ENCODE assay signal across 19 cellular contexts in the genomic region with DNA sequence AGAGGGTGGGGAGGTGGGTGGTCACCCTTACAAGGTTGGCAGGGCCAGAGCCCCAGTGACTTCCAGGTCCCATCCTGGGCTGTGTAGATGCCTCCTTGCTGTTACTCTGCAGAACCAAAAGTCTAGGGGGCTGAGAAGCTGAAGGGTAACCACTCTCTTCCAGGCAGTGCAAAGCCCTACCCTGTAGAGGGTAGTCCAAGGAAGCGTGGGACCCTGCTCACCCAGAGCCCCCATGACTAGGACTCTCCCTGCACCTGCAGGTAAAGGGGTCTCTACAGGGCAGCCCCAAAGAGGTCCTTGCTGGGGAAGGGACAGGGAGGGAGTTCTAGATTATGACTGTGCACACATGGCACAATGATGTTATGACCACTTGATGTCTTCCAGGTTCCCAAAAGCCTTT. TPM values are rescaled to one million over a fixed set of nuclear protein-coding genes. Genes with fewer than 3 reads are reported as not detected.
DNase-seq lines count a peak whose midpoint lies in the region; ATAC-seq and TF ChIP-seq lines count a peak whose summit lies in the region.
"Had no signal": no experiment of that assay in that cellular context is flagged by ENCODE, and none has a peak within 500 bp of the region (broad histone marks: within the 10 kb centered on the region; RNA-seq: fewer than 3 reads in every experiment).

No MANE protein-coding gene starts in this region.

- H3K4me3 Mint-ChIP-seq in activated T-cell treated with anti-CD3 and anti-CD28 coated beads, Interleukin-2, amount 50 U/mL, for 24 hours: no peak overlapping the region
- no peak overlapping the region for H3K4me3 Mint-ChIP-seq in activated T-cell treated with anti-CD3 and anti-CD28 coated beads, Interleukin-2, amount 50 U/mL, for 72 hours
- no peak overlapping the region for H3K4me3 Mint-ChIP-seq in effector memory CD8-positive, alpha-beta T cell
- H3K4me3 Mint-ChIP-seq: B cell; CD8-positive, alpha-beta memory T cell had no signal

- H3K27ac Mint-ChIP-seq in activated T-cell treated with anti-CD3 and anti-CD28 coated beads, Interleukin-2, amount 50 U/mL, for 24 hours: peak overlapping the region; percentile 77
- no peak overlapping the region for H3K27ac Mint-ChIP-seq in activated T-cell treated with anti-CD3 and anti-CD28 coated beads, Interleukin-2, amount 50 U/mL, for 72 hours
- H3K27ac Mint-ChIP-seq in effector memory CD8-positive, alpha-beta T cell: peak overlapping the region; percentile 54 to 83
- H3K27ac Mint-ChIP-seq: B cell had no signal

- peaks cover 72% of the 10 kb centered on the region for H3K36me3 ChIP-seq in upper lobe of right lung

- no peak for ATAC-seq in activated T-cell treated with anti-CD3 and anti-CD28 coated beads, Interleukin-2, amount 50 U/mL, for 72 hours (replicated peaks in 1 of 2)
- ATAC-seq in effector memory CD8-positive, alpha-beta T cell (replicated peaks): no peak
- no peak for ATAC-seq in upper lobe of right lung
- no peak for ATAC-seq in GM19324 (IDR thresholded peaks at IDR 0.05; ENCODE audit: low FRiP score, unreplicated experiment)
- ATAC-seq: PC-3 had no signal

- TF ChIP-seq CTCF in VCaP (conservative IDR thresholded peaks at IDR 0.05): no peak
- no peak for TF ChIP-seq CTCF in upper lobe of right lung (IDR thresholded peaks at IDR 0.05)

- no peaks in the 10 kb centered on the region for H3K27me3 Mint-ChIP-seq in activated T-cell treated with anti-CD3 and anti-CD28 coated beads, Interleukin-2, amount 50 U/mL, for 24 hours
- H3K27me3 Mint-ChIP-seq in activated T-cell treated with anti-CD3 and anti-CD28 coated beads, Interleukin-2, amount 50 U/mL, for 72 hours (ENCODE audit: low read depth): no peaks in the 10 kb centered on the region
- no peaks in the 10 kb centered on the region for H3K27me3 Mint-ChIP-seq in effector memory CD8-positive, alpha-beta T cell
- H3K27me3 Mint-ChIP-seq: B cell; CD8-positive, alpha-beta memory T cell; IgD-negative memory B cell had no signal

- H3K27me3 ChIP-seq in upper lobe of right lung: no peaks in the 10 kb centered on the region

- H3K4me1 Mint-ChIP-seq in activated T-cell treated with anti-CD3 and anti-CD28 coated beads, Interleukin-2, amount 50 U/mL, for 24 hours (ENCODE audit: low read depth): peaks cover 61% of the 10 kb centered on the region
- H3K4me1 Mint-ChIP-seq in activated T-cell treated with anti-CD3 and anti-CD28 coated beads, Interleukin-2, amount 50 U/mL, for 72 hours (ENCODE audit: low read depth): peaks cover 63% of the 10 kb centered on the region
- H3K4me1 Mint-ChIP-seq in effector memory CD8-positive, alpha-beta T cell (ENCODE audit: low read depth in 2 of 2): peaks cover 19 to 25% of the 10 kb centered on the region in 2 donors

- no peak for DNase-seq in activated T-cell treated with anti-CD3 and anti-CD28 coated beads, Interleukin-2, amount 50 U/mL, for 24 hours
- DNase-seq in activated T-cell treated with anti-CD3 and anti-CD28 coated beads, Interleukin-2, amount 50 U/mL, for 72 hours: no peak
- DNase-seq in effector memory CD8-positive, alpha-beta T cell: no peak
- DNase-seq in upper lobe of right lung: peak; percentile 7
- no peak for DNase-seq in OCI-M1 (lab: John Stamatoyannopoulos, UW)
- DNase-seq: CD8-positive, alpha-beta memory T cell; Karpas-422; NCI-H1436; NCI-H1930; NCI-H226; NCI-H524; PC-3; RPMI8226 had no signal

- no peak overlapping the region for H3K4me3 ChIP-seq in upper lobe of right lung

- intact Hi-C loops in upper lobe of right lung (cut with DNase I): no loop called here

- no peaks in the 10 kb centered on the region for H3K9me3 Mint-ChIP-seq in activated T-cell treated with anti-CD3 and anti-CD28 coated beads, Interleukin-2, amount 50 U/mL, for 24 hours
- H3K9me3 Mint-ChIP-seq in activated T-cell treated with anti-CD3 and anti-CD28 coated beads, Interleukin-2, amount 50 U/mL, for 72 hours: no peaks in the 10 kb centered on the region
- H3K9me3 Mint-ChIP-seq in effector memory CD8-positive, alpha-beta T cell: no peaks in the 10 kb centered on the region
- H3K9me3 Mint-ChIP-seq: CD8-positive, alpha-beta memory T cell; IgD-negative memory B cell had no signal

- peaks cover 7% of the 10 kb centered on the region for H3K4me1 ChIP-seq in upper lobe of right lung

- peaks cover 92% of the 10 kb centered on the region for H3K36me3 Mint-ChIP-seq in activated T-cell treated with anti-CD3 and anti-CD28 coated beads, Interleukin-2, amount 50 U/mL, for 24 hours (ENCODE audit: low read depth)
- H3K36me3 Mint-ChIP-seq in activated T-cell treated with anti-CD3 and anti-CD28 coated beads, Interleukin-2, amount 50 U/mL, for 72 hours (ENCODE audit: insufficient read depth in 2 of 2): peaks cover 0 to 11% of the 10 kb centered on the region in 2 donors
- H3K36me3 Mint-ChIP-seq in effector memory CD8-positive, alpha-beta T cell (ENCODE audit: insufficient read depth): peaks cover 71% of the 10 kb centered on the region

- no peaks in the 10 kb centered on the region for H3K9me3 ChIP-seq in upper lobe of right lung

- H3K27ac ChIP-seq in VCaP: peak overlapping the region; percentile 36; the same call in 1 of the 2 replicates
- H3K27ac ChIP-seq in upper lobe of right lung: no peak overlapping the region

RNA-seq across cellular contexts. Expression of gene GHRL, which starts 14.2 kb away (rescaled TPM):
- 1 to 10 TPM in 1 of 2 donors, under 1 TPM in 1; 0.43 to 1.3 TPM for total RNA-seq in activated T-cell treated with anti-CD3 and anti-CD28 coated beads, Interleukin-2, amount 50 U/mL, for 72 hours
- 2.2 TPM for total RNA-seq in upper lobe of right lung
- total RNA-seq: A172, MCF 10A, PC-3 had no signal

RNA-seq across cellular contexts. Expression of gene TATDN2, which starts 30.2 kb away (rescaled TPM):
- 10 to 100 TPM; 40.8 to 49.8 TPM for total RNA-seq in activated T-cell treated with anti-CD3 and anti-CD28 coated beads, Interleukin-2, amount 50 U/mL, for 72 hours
- total RNA-seq in upper lobe of right lung: 32.3 TPM

RNA-seq across cellular contexts. Expression of gene SEC13, which starts 42.4 kb away (rescaled TPM):
- total RNA-seq in activated T-cell treated with anti-CD3 and anti-CD28 coated beads, Interleukin-2, amount 50 U/mL, for 72 hours: 10 to 100 TPM; 84.0 to 88.5 TPM
- total RNA-seq in upper lobe of right lung: 81.3 TPM
